33 cellular contexts compared by ENCODE assay signal in genomic region chr1:121594096-121594495, GRCh38.
"Had no signal": no experiment of that assay in that cellular context is flagged by ENCODE, and none has a peak within 500 bp of the region (broad histone marks: within the 10 kb centered on the region; RNA-seq: fewer than 3 reads in every experiment).

No MANE protein-coding gene starts in this region.

- H3K27me3 ChIP-seq: brain microvascular endothelial cell, esophagus muscularis mucosa, foreskin keratinocyte, gastrocnemius medialis, heart left ventricle had no signal

- H3K4me3 Mint-ChIP-seq: activated CD4-positive, alpha-beta memory T cell treated with anti-CD3 and anti-CD28 coated beads, Interleukin-2, amount 10 ng/mL, durations not matched to agents 7 days and 5 days; activated CD4-positive, alpha-beta T cell treated with anti-CD3 and anti-CD28 coated beads, Interleukin-2, amount 10 ng/mL, durations not matched to agents 7 days and 5 days; activated naive CD4-positive, alpha-beta T cell treated with anti-CD3 and anti-CD28 coated beads, Interleukin-2, amount 10 ng/mL, durations not matched to agents 7 days and 5 days; activated naive CD8-positive, alpha-beta T cell treated with anti-CD3 and anti-CD28 coated beads, Interleukin-2, amount 10 ng/mL, durations not matched to agents 7 days and 5 days; activated T-cell treated with anti-CD3 and anti-CD28 coated beads, Interleukin-2, amount 50 U/mL, for 24 hours; activated T-cell treated with anti-CD3 and anti-CD28 coated beads, Interleukin-2, amount 50 U/mL, for 72 hours; central memory CD8-positive, alpha-beta T cell; dendritic cell treated with granulocyte-macrophage colony-stimulating factor and Interleukin-4, amounts not matched to agents 40 ng/mL and 50 ng/mL, for 4 days; effector memory CD8-positive, alpha-beta T cell; T-helper 1 cell treated with Interleukin-12 subunit alpha and Interleukin-12 subunit beta and Interleukin-4 antibody, amounts not matched to agents 30 μg/mL and 1 μg/mL, for 36 hours; T-helper 2 cell treated with Interferon-gamma antibody and Interleukin-4, amounts not matched to agents 5 μg/mL and 100 μg/mL, for 36 hours had no signal

- DNase-seq: activated CD4-positive, alpha-beta memory T cell treated with anti-CD3 and anti-CD28 coated beads, Interleukin-2, amount 10 ng/mL, durations not matched to agents 7 days and 5 days; activated CD4-positive, alpha-beta T cell treated with anti-CD3 and anti-CD28 coated beads for 4 hours; activated CD4-positive, alpha-beta T cell treated with anti-CD3 and anti-CD28 coated beads, Interleukin-2, amount 10 ng/mL, durations not matched to agents 7 days and 5 days; activated CD4-positive, alpha-beta T cell treated with anti-CD3 and anti-CD28 coated beads, Interleukin-2, amount 50 U/mL, for 4 hours; activated CD4-positive, CD25-positive, alpha-beta regulatory T cell; activated CD4-positive, CD25-positive, alpha-beta regulatory T cell treated with anti-CD3 and anti-CD28 coated beads, Interleukin-2, amount 50 U/mL, for 72 hours; activated CD8-positive, alpha-beta memory T cell treated with anti-CD3 and anti-CD28 coated beads, Interleukin-2, amount 50 U/mL, for 48 hours; activated gamma-delta T cell; activated naive CD4-positive, alpha-beta T cell; activated naive CD4-positive, alpha-beta T cell treated with anti-CD3 and anti-CD28 coated beads, Interleukin-2, amount 10 ng/mL, durations not matched to agents 7 days and 5 days; activated naive CD8-positive, alpha-beta T cell treated with anti-CD3 and anti-CD28 coated beads, Interleukin-2, amount 10 ng/mL, durations not matched to agents 7 days and 5 days; activated T-cell treated with anti-CD3 and anti-CD28 coated beads for 4 hours; activated T-cell treated with anti-CD3 and anti-CD28 coated beads, Interleukin-2, amount 50 U/mL, for 24 hours; activated T-cell treated with anti-CD3 and anti-CD28 coated beads, Interleukin-2, amount 50 U/mL, for 72 hours; anterior cingulate cortex; brain microvascular endothelial cell; effector CD4-positive, alpha-beta T cell; effector memory CD8-positive, alpha-beta T cell; erythroblast; foreskin keratinocyte; gastrocnemius medialis; glutamatergic neuron; heart left ventricle; T1000 had no signal

- ATAC-seq: activated naive CD4-positive, alpha-beta T cell treated with anti-CD3 and anti-CD28 coated beads, Interleukin-2, amount 50 U/mL, for 72 hours; activated T-cell treated with anti-CD3 and anti-CD28 coated beads, Interleukin-2, amount 50 U/mL, for 72 hours; effector memory CD8-positive, alpha-beta T cell; foreskin keratinocyte; gastrocnemius medialis; heart left ventricle had no signal

- H3K9me3 Mint-ChIP-seq: activated naive CD4-positive, alpha-beta T cell treated with anti-CD3 and anti-CD28 coated beads, Interleukin-2, amount 10 ng/mL, durations not matched to agents 7 days and 5 days; activated T-cell treated with anti-CD3 and anti-CD28 coated beads, Interleukin-2, amount 50 U/mL, for 24 hours; central memory CD8-positive, alpha-beta T cell; dendritic cell treated with granulocyte-macrophage colony-stimulating factor and Interleukin-4, amounts not matched to agents 40 ng/mL and 50 ng/mL, for 4 days; effector memory CD8-positive, alpha-beta T cell; T-helper 2 cell treated with Interferon-gamma antibody and Interleukin-4, amounts not matched to agents 5 μg/mL and 100 μg/mL, for 36 hours had no signal

- H3K27ac ChIP-seq: brain microvascular endothelial cell, coronary artery, esophagus muscularis mucosa, foreskin keratinocyte, gastrocnemius medialis, heart left ventricle had no signal

- H3K27me3 Mint-ChIP-seq: activated CD4-positive, alpha-beta memory T cell treated with anti-CD3 and anti-CD28 coated beads, Interleukin-2, amount 10 ng/mL, durations not matched to agents 7 days and 5 days; activated CD4-positive, alpha-beta T cell treated with anti-CD3 and anti-CD28 coated beads, Interleukin-2, amount 10 ng/mL, durations not matched to agents 7 days and 5 days; activated naive CD4-positive, alpha-beta T cell treated with anti-CD3 and anti-CD28 coated beads, Interleukin-2, amount 10 ng/mL, durations not matched to agents 7 days and 5 days; activated naive CD8-positive, alpha-beta T cell treated with anti-CD3 and anti-CD28 coated beads, Interleukin-2, amount 10 ng/mL, durations not matched to agents 7 days and 5 days; activated T-cell treated with anti-CD3 and anti-CD28 coated beads, Interleukin-2, amount 50 U/mL, for 24 hours; central memory CD8-positive, alpha-beta T cell; dendritic cell treated with granulocyte-macrophage colony-stimulating factor and Interleukin-4, amounts not matched to agents 40 ng/mL and 50 ng/mL, for 4 days; effector memory CD8-positive, alpha-beta T cell had no signal

- FAIRE-seq: astrocyte, bronchial epithelial cell had no signal

- H3K4me1 ChIP-seq: esophagus muscularis mucosa, foreskin keratinocyte, gastrocnemius medialis, heart left ventricle had no signal

- H3K27ac Mint-ChIP-seq: activated CD4-positive, alpha-beta memory T cell treated with anti-CD3 and anti-CD28 coated beads, Interleukin-2, amount 10 ng/mL, durations not matched to agents 7 days and 5 days; activated CD4-positive, alpha-beta T cell treated with anti-CD3 and anti-CD28 coated beads, Interleukin-2, amount 10 ng/mL, durations not matched to agents 7 days and 5 days; activated naive CD4-positive, alpha-beta T cell treated with anti-CD3 and anti-CD28 coated beads, Interleukin-2, amount 10 ng/mL, durations not matched to agents 7 days and 5 days; activated naive CD4-positive, alpha-beta T cell treated with anti-CD3 and anti-CD28 coated beads, Interleukin-2, amount 50 U/mL, for 72 hours; activated naive CD8-positive, alpha-beta T cell treated with anti-CD3 and anti-CD28 coated beads, Interleukin-2, amount 10 ng/mL, durations not matched to agents 7 days and 5 days; activated T-cell treated with anti-CD3 and anti-CD28 coated beads, Interleukin-2, amount 50 U/mL, for 24 hours; activated T-cell treated with anti-CD3 and anti-CD28 coated beads, Interleukin-2, amount 50 U/mL, for 72 hours; dendritic cell treated with granulocyte-macrophage colony-stimulating factor and Interleukin-4, amounts not matched to agents 40 ng/mL and 50 ng/mL, for 4 days; T-helper 1 cell treated with Interleukin-12 subunit alpha and Interleukin-12 subunit beta and Interleukin-4 antibody, amounts not matched to agents 30 μg/mL and 1 μg/mL, for 36 hours; T-helper 2 cell treated with Interferon-gamma antibody and Interleukin-4, amounts not matched to agents 5 μg/mL and 100 μg/mL, for 36 hours had no signal

- H3K4me3 ChIP-seq: coronary artery, esophagus muscularis mucosa, gastrocnemius medialis, heart left ventricle had no signal

- H3K4me1 Mint-ChIP-seq: activated CD4-positive, alpha-beta memory T cell treated with anti-CD3 and anti-CD28 coated beads, Interleukin-2, amount 10 ng/mL, durations not matched to agents 7 days and 5 days; activated CD4-positive, alpha-beta T cell treated with anti-CD3 and anti-CD28 coated beads, Interleukin-2, amount 10 ng/mL, durations not matched to agents 7 days and 5 days; activated naive CD8-positive, alpha-beta T cell treated with anti-CD3 and anti-CD28 coated beads, Interleukin-2, amount 10 ng/mL, durations not matched to agents 7 days and 5 days had no signal

- H3K9me3 ChIP-seq: esophagus muscularis mucosa, gastrocnemius medialis, heart left ventricle had no signal

- H3K36me3 ChIP-seq: brain microvascular endothelial cell, esophagus muscularis mucosa, gastrocnemius medialis, heart left ventricle had no signal
